ENCODE assay signal across 16 cellular contexts in the genomic region with DNA sequence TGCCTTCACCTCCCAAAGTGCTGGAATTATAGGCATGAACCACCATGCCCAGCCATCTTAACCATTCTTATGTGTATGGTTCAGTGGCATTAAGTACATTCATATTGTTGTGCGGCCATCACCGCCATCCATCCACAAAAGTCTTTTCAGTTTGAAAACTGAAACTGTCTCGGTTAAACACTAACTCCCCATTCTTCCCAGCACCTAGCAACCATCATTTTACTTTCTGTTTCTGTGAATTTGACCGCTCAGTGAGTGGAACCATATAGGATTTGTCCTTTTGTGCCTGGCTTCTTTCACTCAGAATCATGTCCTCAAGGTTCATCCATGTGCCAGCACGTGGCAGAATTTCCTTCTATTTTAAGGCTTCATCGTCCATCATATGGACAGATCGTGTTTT.
"Had no signal": no experiment of that assay in that cellular context is flagged by ENCODE, and none has a peak within 500 bp of the region (broad histone marks: within the 10 kb centered on the region; RNA-seq: fewer than 3 reads in every experiment).

No MANE protein-coding gene starts in this region.

- H3K36me3 ChIP-seq: breast epithelium had no signal

- H3K4me1 ChIP-seq: breast epithelium, thyroid gland had no signal

- H3K27me3 ChIP-seq: breast epithelium, left lung, spleen, thyroid gland had no signal

- H3K27ac ChIP-seq: breast epithelium, coronary artery, left lung, spleen, thyroid gland had no signal

- ATAC-seq: activated CD4-positive, CD25-positive, alpha-beta regulatory T cell treated with anti-CD3 and anti-CD28 coated beads, Interleukin-2, amount 50 U/mL, for 24 hours; left lung had no signal

- DNase-seq: activated CD4-positive, alpha-beta T cell treated with anti-CD3 and anti-CD28 coated beads, Interleukin-2, amount 50 U/mL, for 48 hours; activated naive CD4-positive, alpha-beta T cell treated with anti-CD3 and anti-CD28 coated beads for 36 hours; foreskin melanocyte; kidney; left lung; mammary epithelial cell; midbrain; occipital lobe; retina; stimulated activated naive CD4-positive, alpha-beta T cell treated with Interleukin-2 at 50 U/mL for 16 hours; T1000; thyroid gland had no signal

- H3K9me3 ChIP-seq: breast epithelium, left lung, spleen, thyroid gland had no signal

- H3K4me3 ChIP-seq: breast epithelium, coronary artery, left lung, spleen, thyroid gland had no signal
